In genomic region chr5:54547711-54548250, GRCh38 we compare ENCODE assay signal across 14 cellular contexts. TPM values are rescaled to one million over a fixed set of nuclear protein-coding genes. Genes with fewer than 3 reads are reported as not detected.
DNase-seq lines count a peak whose midpoint lies in the region; ATAC-seq, FAIRE-seq and TF ChIP-seq lines count a peak whose summit lies in the region.
"Had no signal": no experiment of that assay in that cellular context is flagged by ENCODE, and none has a peak within 500 bp of the region (broad histone marks: within the 10 kb centered on the region; RNA-seq: fewer than 3 reads in every experiment).

No MANE protein-coding gene starts in this region.

- POLR2A ChIA-PET in A549 (lab: Yijun Ruan, JAX): no interaction called here
- POLR2A ChIA-PET in activated CD8-positive, alpha-beta T cell treated with anti-CD3 and anti-CD28 coated beads for 36 hours (lab: Charles Lee): no interaction called here

- CTCF ChIA-PET in A549 (lab: Yijun Ruan, JAX): interaction anchor here (0.6 to 1.0 kb wide), 2 partner anchors 211 to 348 kb away, joined by 3 to 4 read pairs; no protein-coding TSS in a partner anchor
- CTCF ChIA-PET in activated CD8-positive, alpha-beta T cell treated with anti-CD3 and anti-CD28 coated beads for 36 hours (lab: Charles Lee): no interaction called here

- no peaks in the 10 kb centered on the region for H3K9me3 ChIP-seq in A549

- intact Hi-C loops in lower leg skin (cut with DNase I; ENCODE audit: low total_unique reads): no loop called here
- intact Hi-C loops in activated CD8-positive, alpha-beta T cell treated with anti-CD3 and anti-CD28 coated beads for 36 hours (cut with micrococcal nuclease): no loop called here

- no peak for TF ChIP-seq POLR2A in A549 (IDR thresholded peaks at IDR 0.05; ENCODE audit: low read length)
- no peak for TF ChIP-seq POLR2A in lower leg skin (IDR thresholded peaks at IDR 0.05)

- 100% methylated on average over 1 of the region's 1 CpG for WGBS in A549 (ENCODE audit: missing lambda C conversion rate)
- WGBS in lower leg skin, 2 donors: 58 to 60% methylated on average over 1 of the region's 1 CpG

- TF ChIP-seq CTCF in A549 (IDR thresholded peaks at IDR 0.05) (no peak), epithelial cell of esophagus (IDR thresholded peaks at IDR 0.05; ENCODE audit: insufficient read depth, low read depth, low read length, missing control alignments) (no peak), lower leg skin (IDR thresholded peaks at IDR 0.05) (no peak)
- no peak for TF ChIP-seq CTCF in activated CD8-positive, alpha-beta T cell treated with anti-CD3 and anti-CD28 coated beads for 36 hours (IDR thresholded peaks at IDR 0.05)

- TF ChIP-seq RAD21 in A549 (conservative IDR thresholded peaks at IDR 0.05 in 1 of 2, IDR thresholded peaks at IDR 0.05 in 1 of 2): no peak

- no peak for FAIRE-seq in A549 (lab: Jason Lieb, UNC)
- FAIRE-seq: endometrium had no signal

- no peak for TF ChIP-seq EP300 in A549 (IDR thresholded peaks at IDR 0.05)

- H3K4me1 Mint-ChIP-seq in activated CD8-positive, alpha-beta T cell treated with anti-CD3 and anti-CD28 coated beads for 36 hours (ENCODE audit: low read depth): peaks cover 2% of the 10 kb centered on the region

- H3K4me1 ChIP-seq in A549: no peaks in the 10 kb centered on the region; the same call in 2 of the 3 replicates

- 0 out of 6 replicates have a peak, but pooled peaks of 1 of the 2 experiments have one; percentile 43 for ATAC-seq in A549
- ATAC-seq in activated CD8-positive, alpha-beta T cell treated with anti-CD3 and anti-CD28 coated beads for 36 hours: no peak
- no peak for ATAC-seq in GM19035 (IDR thresholded peaks at IDR 0.05; ENCODE audit: unreplicated experiment)
- ATAC-seq: activated naive CD4-positive, alpha-beta T cell treated with anti-CD3 and anti-CD28 coated beads, Interleukin-2, amount 50 U/mL, for 72 hours; stimulated activated naive CD8-positive, alpha-beta T cell treated with anti-CD3 and anti-CD28 coated beads, Interleukin-15, Interleukin-2, amounts not matched to agents 100 U/mL and 50 U/mL, for 24 hours had no signal

- H3K27ac Mint-ChIP-seq in activated CD8-positive, alpha-beta T cell treated with anti-CD3 and anti-CD28 coated beads for 36 hours: no peak overlapping the region
- H3K27ac Mint-ChIP-seq: activated naive CD4-positive, alpha-beta T cell treated with anti-CD3 and anti-CD28 coated beads, Interleukin-2, amount 50 U/mL, for 72 hours had no signal

- DNase-seq in A549 (ENCODE audit: low read depth in 1 of 2, low spot score in 1 of 2) (peak in 1 of 2 experiments; percentile 18), HT1080 (ENCODE audit: low read depth) (peak; percentile 67), epithelial cell of esophagus (ENCODE audit: low read depth) (peak; percentile 86), lower leg skin (ENCODE audit: low spot score in 2 of 2) (peak; percentile 86 to 94), SIG-M5 treated with dmso at 0.1 percent for 504 hours (lab: John Stamatoyannopoulos, UW; ENCODE audit: unreplicated experiment) (no peak), NCI-H2196 treated with DMSO at 0.1 percent for 48 hours (lab: John Stamatoyannopoulos, UW; ENCODE audit: unreplicated experiment) (no peak)
- DNase-seq in activated CD8-positive, alpha-beta T cell treated with anti-CD3 and anti-CD28 coated beads for 36 hours: no peak
- DNase-seq: activated CD4-positive, alpha-beta T cell treated with anti-CD3 and anti-CD28 coated beads for 4 hours; mesendoderm; stimulated activated CD4-positive, alpha-beta T cell treated with anti-CD3 and anti-CD28 coated beads, Interleukin-12 subunit alpha, Interleukin-12 subunit beta, amount 100 ng/mL, for 4 hours; stimulated activated naive CD8-positive, alpha-beta T cell treated with anti-CD3 and anti-CD28 coated beads, Interleukin-15, Interleukin-2, amounts not matched to agents 100 U/mL and 50 U/mL, for 24 hours had no signal

- no peak overlapping the region for H3K4me2 ChIP-seq in A549

- H3K4me3 Mint-ChIP-seq in activated CD8-positive, alpha-beta T cell treated with anti-CD3 and anti-CD28 coated beads for 36 hours: no peak overlapping the region

- no peaks in the 10 kb centered on the region for H3K9me3 Mint-ChIP-seq in activated CD8-positive, alpha-beta T cell treated with anti-CD3 and anti-CD28 coated beads for 36 hours
- H3K9me3 Mint-ChIP-seq: activated naive CD4-positive, alpha-beta T cell treated with anti-CD3 and anti-CD28 coated beads, Interleukin-2, amount 50 U/mL, for 72 hours had no signal

- H3K36me3 Mint-ChIP-seq in activated CD8-positive, alpha-beta T cell treated with anti-CD3 and anti-CD28 coated beads for 36 hours (ENCODE audit: low read depth): peaks cover 10% of the 10 kb centered on the region

- no peaks in the 10 kb centered on the region for H3K27me3 Mint-ChIP-seq in activated CD8-positive, alpha-beta T cell treated with anti-CD3 and anti-CD28 coated beads for 36 hours

- H3K4me3 ChIP-seq in A549 (no peak overlapping the region), epithelial cell of esophagus (ENCODE audit: low read length) (no peak overlapping the region), lower leg skin (ENCODE audit: low read depth, poor library complexity, severe bottlenecking) (no peak overlapping the region)

- no peak overlapping the region for H3K27ac ChIP-seq in A549

TF ChIP-seq in A549, 52 proteins besides CTCF, POLR2A, EP300 and RAD21:
- TF ChIP-seq MAZ (IDR thresholded peaks at IDR 0.05; ENCODE audit: borderline replicate concordance, low read depth, low read length) (no peak), USF2 (IDR thresholded peaks at IDR 0.05) (no peak), ZFP36 (IDR thresholded peaks at IDR 0.05; ENCODE audit: borderline replicate concordance, partially characterized antibody) (peak; percentile 3)

RNA-seq across cellular contexts. Expression of gene SNX18, which starts 30.2 kb away (rescaled TPM):
- polyA plus RNA-seq in A549 (2011; rRNA removed): 6.4 and 8.1 TPM in 2 replicates
- 6.1 and 7.5 TPM in 2 replicates for polyA plus RNA-seq in A549 (2012; cell fraction: cytosol; rRNA removed)
- polyA plus RNA-seq in A549 (2012; cell fraction: nucleus; rRNA removed): 3.6 and 6.4 TPM in 2 replicates
- polyA plus RNA-seq in A549 (2017; fragmentation: RNase III; extraction: RNeasy Plus Mini Kit Qiagen cat#74134 plus additional on column Dnase treatment): 6.5 to 7.5 TPM (median 7.1 TPM) in 3 replicates
- polyA minus RNA-seq in A549 (2011; rRNA and poly(A)+ RNA removed): 7.5 and 8.2 TPM in 2 replicates
- total RNA-seq in HT1080 (2014; rRNA removed; shearing (Covaris generic)): 9.4 and 14.5 TPM in 2 replicates
- polyA plus RNA-seq in HT1080 (2015; cell fraction: cytosol; rRNA removed): 5.7 and 6.1 TPM in 2 replicates
- polyA plus RNA-seq in HT1080 (2015; cell fraction: nucleus; rRNA removed): 3.9 and 4.6 TPM in 2 replicates
- 10 to 100 TPM; 38.5 to 59.6 (median 51.2) TPM for total RNA-seq in lower leg skin
- 1 to 10 TPM; 5.9 to 6.8 TPM for total RNA-seq in activated CD8-positive, alpha-beta T cell treated with anti-CD3 and anti-CD28 coated beads for 36 hours

Comparison
In these comparisons a context has a peak if more than half of its experiments do, and no peak if none do; other contexts are left out.
1. DNase-seq: peak in HT1080 (single experiment), epithelial cell of esophagus (single experiment) and lower leg skin (2 of 2); none in SIG-M5 treated with dmso at 0.1 percent for 504 hours (single experiment), activated CD8-positive, alpha-beta T cell treated with anti-CD3 and anti-CD28 coated beads for 36 hours (single experiment) and NCI-H2196 treated with DMSO at 0.1 percent for 48 hours (single experiment).